Comparison of ENCODE assay signal across 1 cellular context in genomic region chr10:116469437-116469836, GRCh38.
TF ChIP-seq lines count a peak whose summit lies in the region.

No MANE protein-coding gene starts in this region.

TF ChIP-seq in H1, 55 proteins besides CTCF, POLR2A, EP300 and RAD21 (continued from another document):
- no peak for TF ChIP-seq CHD7 (IDR thresholded peaks at IDR 0.05; ENCODE audit: insufficient replicate concordance, low read length)
- TF ChIP-seq TAF1 (IDR thresholded peaks at IDR 0.05; ENCODE audit: low read depth, low read length): no peak
- TF ChIP-seq FOSL1 (IDR thresholded peaks at IDR 0.05; ENCODE audit: insufficient read depth, low read depth, low read length): no peak
